ENCODE assay signal across 8 cellular contexts in the genomic region with DNA sequence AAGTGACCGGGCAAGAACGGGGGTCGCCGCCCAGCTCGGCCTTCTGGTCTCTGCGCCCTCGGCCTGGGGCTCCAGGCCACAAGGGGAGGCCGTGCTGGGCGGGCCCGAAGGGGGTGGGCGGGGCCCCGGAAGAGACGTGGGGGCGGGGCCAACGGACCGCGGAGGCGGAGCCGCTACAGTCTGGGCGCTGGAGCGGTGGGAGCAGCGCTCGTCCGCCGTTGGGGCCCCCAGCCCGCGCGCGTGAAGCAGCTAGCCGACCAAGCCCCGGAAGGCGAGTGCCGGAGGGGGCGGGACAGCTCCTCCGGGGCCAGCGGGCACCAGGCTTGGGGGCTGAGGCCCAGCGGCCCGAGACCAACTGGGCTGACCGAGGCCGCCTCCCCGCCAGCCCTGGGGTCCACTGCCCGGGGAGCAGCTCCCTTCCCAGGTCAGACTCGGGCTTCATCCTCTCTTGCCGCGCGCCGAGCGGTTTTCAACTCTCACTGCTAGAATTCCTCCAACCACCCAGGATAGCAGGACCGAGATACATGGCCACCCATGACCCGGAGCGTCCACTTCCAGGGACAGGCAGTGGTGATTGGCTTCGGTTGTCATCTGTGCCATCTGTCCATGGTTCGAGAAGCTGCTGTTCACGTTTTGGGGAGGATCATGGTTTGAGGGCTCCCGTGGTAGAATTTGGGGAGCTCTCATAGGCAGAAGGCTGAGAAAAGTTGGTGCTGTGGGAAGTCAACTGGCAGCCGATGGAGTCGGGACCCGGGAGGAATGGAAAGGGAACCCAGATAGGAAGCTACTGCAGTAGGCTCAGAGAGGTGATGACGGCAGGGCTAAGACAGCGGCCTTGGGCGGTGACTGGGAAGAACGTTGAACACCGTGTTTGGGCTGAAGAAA. TPM values are rescaled to one million over a fixed set of nuclear protein-coding genes. Genes with fewer than 3 reads are reported as not detected.
DNase-seq lines count a peak whose midpoint lies in the region; ATAC-seq, FAIRE-seq and TF ChIP-seq lines count a peak whose summit lies in the region.

No MANE protein-coding gene starts in this region.

- H3K27ac ChIP-seq in astrocyte (ENCODE audit: low read depth, low read length) (peak overlapping the region; percentile 42), hepatocyte (peak overlapping the region; percentile 85), aorta (ENCODE audit: low read depth in 1 of 2, low read length in 2 of 2) (peak overlapping the region; percentile 91 to 97)

- H2AFZ ChIP-seq in astrocyte (ENCODE audit: low read depth, low read length) (peak overlapping the region; percentile 77), hepatocyte (peak overlapping the region; percentile 94)

- H4K20me1 ChIP-seq in astrocyte (ENCODE audit: insufficient read depth, low read length): no peaks in the 10 kb centered on the region
- H4K20me1 ChIP-seq in hepatocyte (ENCODE audit: insufficient read depth, poor library complexity, severe bottlenecking): no peaks in the 10 kb centered on the region

- H3K4me1 Mint-ChIP-seq in astrocyte (ENCODE audit: low read depth, unreplicated experiment): peaks cover 13% of the 10 kb centered on the region

- no peak for DNase-seq in GM12864 (ENCODE audit: low read depth)
- DNase-seq in NCI-H128 (lab: John Stamatoyannopoulos, UW; ENCODE audit: unreplicated experiment): peak; percentile 3
- DNase-seq in T1000 (lab: John Stamatoyannopoulos, UW): peak; percentile 46
- peak; percentile 46 for DNase-seq in astrocyte (ENCODE audit: low read depth)
- DNase-seq in hepatocyte (ENCODE audit: low spot score): peak; percentile 90
- peak; percentile 23 for DNase-seq in renal cortical epithelial cell (ENCODE audit: low read depth)
- DNase-seq in aorta: peak; percentile 90 to 96

- no peaks in the 10 kb centered on the region for H3K9me2 ChIP-seq in hepatocyte (replicated peaks; ENCODE audit: insufficient read depth)

- H3K4me3 ChIP-seq in GM12864 (ENCODE audit: low read depth, low read length) (peak overlapping the region; percentile 73), astrocyte (ENCODE audit: insufficient read depth, low read depth, low read length) (peak overlapping the region; percentile 61), hepatocyte (peak overlapping the region; percentile 38), aorta (ENCODE audit: low read length in 2 of 2) (peak overlapping the region; percentile 31 to 54)

- peak overlapping the region; percentile 86 for H3K9ac ChIP-seq in astrocyte (ENCODE audit: low read length)

- peaks cover 4% of the 10 kb centered on the region for H3K27me3 ChIP-seq in astrocyte (ENCODE audit: insufficient read depth, low read length)
- peaks cover 19% of the 10 kb centered on the region for H3K27me3 ChIP-seq in hepatocyte
- H3K27me3 ChIP-seq in aorta (ENCODE audit: control insufficient read depth in 1 of 2, insufficient read depth in 2 of 2, low read length in 1 of 2): no peaks in the 10 kb centered on the region

- intact Hi-C loops in aorta (cut with DNase I): loop anchor here (5.0 kb wide), 2 partner anchors 40 to 45 kb away; a partner anchor contains a TSS

- peak; percentile 84 for ATAC-seq in HG02571 (IDR thresholded peaks at IDR 0.05; ENCODE audit: unreplicated experiment)
- ATAC-seq in aorta (ENCODE audit: low FRiP score): peak; percentile 96

- no peaks in the 10 kb centered on the region for H3K9me3 Mint-ChIP-seq in astrocyte (ENCODE audit: unreplicated experiment)

- no peaks in the 10 kb centered on the region for H3K36me3 ChIP-seq in astrocyte (ENCODE audit: insufficient read depth, low read length)
- H3K36me3 ChIP-seq in hepatocyte (replicated peaks; ENCODE audit: insufficient read depth, low read depth): no peaks in the 10 kb centered on the region
- H3K36me3 ChIP-seq in aorta (ENCODE audit: control insufficient read depth in 1 of 2, insufficient read depth in 2 of 2, low read length in 1 of 2): no peaks in the 10 kb centered on the region

- peak overlapping the region; percentile 62 for H3K27ac Mint-ChIP-seq in astrocyte (ENCODE audit: unreplicated experiment)

- H3K79me2 ChIP-seq in astrocyte (ENCODE audit: insufficient read depth, low read length): no peaks in the 10 kb centered on the region
- no peaks in the 10 kb centered on the region for H3K79me2 ChIP-seq in hepatocyte

- H3K4me1 ChIP-seq in astrocyte (ENCODE audit: insufficient read depth, low read length) (peaks cover 12% of the 10 kb centered on the region), hepatocyte (ENCODE audit: insufficient read depth) (no peaks in the 10 kb centered on the region), aorta (ENCODE audit: control insufficient read depth in 1 of 2, insufficient read depth in 2 of 2, low read length in 2 of 2) (peaks cover 0 to 3% of the 10 kb centered on the region in 2 donors)

- no peaks in the 10 kb centered on the region for H3K36me3 Mint-ChIP-seq in astrocyte (ENCODE audit: low read depth, unreplicated experiment)

- peak overlapping the region; percentile 94 for H3K4me2 ChIP-seq in astrocyte (ENCODE audit: low read length)
- H3K4me2 ChIP-seq in hepatocyte: peak overlapping the region; percentile 87

- FAIRE-seq in astrocyte (lab: Jason Lieb, UNC): peak; percentile 29

- H3K4me3 Mint-ChIP-seq in astrocyte (ENCODE audit: unreplicated experiment): peak overlapping the region; percentile 80

- H3K27me3 Mint-ChIP-seq in astrocyte (ENCODE audit: low read depth, unreplicated experiment): peaks cover 25% of the 10 kb centered on the region

- 8% methylated on average over 43 of the region's 63 CpGs for WGBS in hepatocyte (ENCODE audit: low lambda C conversion rate, missing lambda C conversion rate)
- 1% methylated on average over 53 to 63 of the region's 63 CpGs for WGBS in aorta, 2 donors

- no peak for TF ChIP-seq CTCF in GM12864 (IDR thresholded peaks at IDR 0.05; ENCODE audit: low read depth, low read length, missing control alignments)
- no peak for TF ChIP-seq CTCF in astrocyte (IDR thresholded peaks at IDR 0.05; ENCODE audit: insufficient read depth, low read depth, low read length)
- TF ChIP-seq CTCF in hepatocyte (IDR thresholded peaks at IDR 0.05; ENCODE audit: poor library complexity): no peak

- H3K9me3 ChIP-seq in astrocyte (ENCODE audit: insufficient read depth, low read depth, low read length): no peaks in the 10 kb centered on the region
- no peaks in the 10 kb centered on the region for H3K9me3 ChIP-seq in hepatocyte (ENCODE audit: low read depth)
- H3K9me3 ChIP-seq in aorta (ENCODE audit: control insufficient read depth, low read length): no peaks in the 10 kb centered on the region

RNA-seq across cellular contexts. Expression of a gene that starts 44.6 kb away (rescaled TPM):
- total RNA-seq in astrocyte (46.9 and 52.1 TPM in 2 replicates), hepatocyte (30.2 and 33.0 TPM in 2 replicates), renal cortical epithelial cell (33.0 and 46.4 TPM in 2 replicates), aorta (10 to 100 TPM; 26.7 to 29.9 TPM)
- polyA plus RNA-seq in hepatocyte (34.6 and 47.7 TPM in 2 replicates), aorta (10 to 100 TPM; 23.9 to 28.2 TPM)

RNA-seq across cellular contexts. Expression of a gene that starts 51.8 kb away (rescaled TPM):
- total RNA-seq in astrocyte (71.2 and 75.2 TPM in 2 replicates), hepatocyte (41.0 and 50.1 TPM in 2 replicates), renal cortical epithelial cell (10.4 and 55.3 TPM in 2 replicates), aorta (100 to 1,000 TPM in 1 of 2 donors, 10 to 100 TPM in 1; 95.8 to 122 TPM)
- polyA plus RNA-seq in hepatocyte (55.8 and 56.1 TPM in 2 replicates), aorta (10 to 100 TPM; 12.9 to 56.7 TPM)

Comparison
In these comparisons a context has a peak if more than half of its experiments do, and no peak if none do; other contexts are left out.
1. H3K27ac ChIP-seq: peak in every context shown above with its lines; median percentile 94 in aorta; 85 in hepatocyte; 42 in astrocyte.